In the genomic region with DNA sequence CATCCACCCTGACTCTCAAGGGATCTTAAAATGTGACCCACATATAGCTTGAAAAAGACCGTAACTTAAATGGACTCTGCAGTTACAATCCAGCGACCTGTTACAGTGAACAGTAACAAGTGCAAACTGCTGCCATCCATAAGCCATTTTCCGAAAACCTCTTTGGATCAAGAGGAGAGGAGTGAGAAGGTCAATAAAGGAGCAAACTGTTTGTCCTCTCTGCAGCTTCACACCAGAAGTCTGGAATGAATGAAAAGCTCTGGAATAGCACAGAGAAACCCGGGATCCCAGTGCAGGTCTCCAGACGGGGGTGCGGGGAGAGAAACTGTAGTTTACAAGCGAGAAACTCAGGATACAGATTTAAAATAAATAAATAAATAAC, we compare ENCODE assay signal across 9 cellular contexts. TPM values are rescaled to one million over a fixed set of nuclear protein-coding genes. Genes with fewer than 3 reads are reported as not detected.
A peak's percentile ranks its signal among the peaks of the same experiment; 100 is the strongest.
DNase-seq lines count a peak whose midpoint lies in the region; ATAC-seq and TF ChIP-seq lines count a peak whose summit lies in the region.
"Had no signal": no experiment of that assay in that cellular context is flagged by ENCODE, and none has a peak within 500 bp of the region (broad histone marks: within the 10 kb centered on the region; RNA-seq: fewer than 3 reads in every experiment).

No MANE protein-coding gene starts in this region.

- TF ChIP-seq CTCF in CD14-positive monocyte (IDR thresholded peaks at IDR 0.05), result no peak

- peak overlapping the region; percentile 44 for H3K9ac ChIP-seq in HUES64 (ENCODE audit: low read depth, low read length)

- H3K4me3 ChIP-seq in HUES64 (ENCODE audit: low read length), result peak overlapping the region; percentile 75

- no peak for ATAC-seq in activated naive CD8-positive, alpha-beta T cell treated with anti-CD3 and anti-CD28 coated beads, Interleukin-2, amount 10 ng/mL, durations not matched to agents 7 days and 5 days (ENCODE audit: low read depth)
- ATAC-seq in stimulated activated effector memory CD8-positive, alpha-beta T cell treated with anti-CD3 and anti-CD28 coated beads, Interleukin-12 subunit alpha, Interleukin-12 subunit beta, amount 100 ng/mL, for 72 hours, result no peak
- no peak for ATAC-seq in GM19328 (IDR thresholded peaks at IDR 0.05; ENCODE audit: unreplicated experiment)

- H3K27me3 ChIP-seq in HUES64 (ENCODE audit: insufficient read depth, low read length), result no peaks in the 10 kb centered on the region

- H3K4me3 Mint-ChIP-seq in CD14-positive monocyte, result peak overlapping the region; percentile 95 to 96
- peak overlapping the region; percentile 91 for H3K4me3 Mint-ChIP-seq in activated naive CD8-positive, alpha-beta T cell treated with anti-CD3 and anti-CD28 coated beads, Interleukin-2, amount 10 ng/mL, durations not matched to agents 7 days and 5 days
- H3K4me3 Mint-ChIP-seq in immature natural killer cell, result peak overlapping the region; percentile 86 to 94 (median 92)
- peak overlapping the region; percentile 88 for H3K4me3 Mint-ChIP-seq in stimulated activated effector memory CD8-positive, alpha-beta T cell treated with anti-CD3 and anti-CD28 coated beads, Interleukin-12 subunit alpha, Interleukin-12 subunit beta, amount 100 ng/mL, for 72 hours

- no peak overlapping the region for H3K27ac ChIP-seq in HUES64 (ENCODE audit: low read depth, low read length)

- H3K4me1 ChIP-seq in HUES64 (ENCODE audit: insufficient read depth, low read length), result peaks cover 5% of the 10 kb centered on the region; the same call in 1 of the 2 replicates

- H3K27me3 Mint-ChIP-seq in CD14-positive monocyte (ENCODE audit: low read depth in 3 of 3) (peaks cover 19 to 39% (median 25%) of the 10 kb centered on the region in 3 donors), immature natural killer cell (ENCODE audit: low read depth in 3 of 3) (peaks cover 0 to 5% (median 2%) of the 10 kb centered on the region in 3 donors)
- peaks cover 3% of the 10 kb centered on the region for H3K27me3 Mint-ChIP-seq in activated naive CD8-positive, alpha-beta T cell treated with anti-CD3 and anti-CD28 coated beads, Interleukin-2, amount 10 ng/mL, durations not matched to agents 7 days and 5 days

- peak overlapping the region in 2 of 7 donors; percentile 12 to 42 for H3K27ac Mint-ChIP-seq in CD14-positive monocyte
- H3K27ac Mint-ChIP-seq in activated naive CD8-positive, alpha-beta T cell treated with anti-CD3 and anti-CD28 coated beads, Interleukin-2, amount 10 ng/mL, durations not matched to agents 7 days and 5 days, result peak overlapping the region; percentile 83
- peak overlapping the region; percentile 75 to 91 (median 82) for H3K27ac Mint-ChIP-seq in immature natural killer cell
- peak overlapping the region; percentile 94 for H3K27ac Mint-ChIP-seq in stimulated activated effector memory CD8-positive, alpha-beta T cell treated with anti-CD3 and anti-CD28 coated beads, Interleukin-12 subunit alpha, Interleukin-12 subunit beta, amount 100 ng/mL, for 72 hours

- H3K4me1 Mint-ChIP-seq in CD14-positive monocyte (peaks cover 27% of the 10 kb centered on the region), immature natural killer cell (peaks cover 44 to 61% of the 10 kb centered on the region in 2 donors)
- peaks cover 24% of the 10 kb centered on the region for H3K4me1 Mint-ChIP-seq in activated naive CD8-positive, alpha-beta T cell treated with anti-CD3 and anti-CD28 coated beads, Interleukin-2, amount 10 ng/mL, durations not matched to agents 7 days and 5 days
- peaks cover 42% of the 10 kb centered on the region for H3K4me1 Mint-ChIP-seq in stimulated activated effector memory CD8-positive, alpha-beta T cell treated with anti-CD3 and anti-CD28 coated beads, Interleukin-12 subunit alpha, Interleukin-12 subunit beta, amount 100 ng/mL, for 72 hours

- intact Hi-C loops in CD14-positive monocyte (cut with micrococcal nuclease), result no loop called here

- POLR2A ChIA-PET in activated naive CD8-positive, alpha-beta T cell treated with anti-CD3 and anti-CD28 coated beads, Interleukin-2, amount 10 ng/mL, durations not matched to agents 7 days and 5 days (lab: Charles Lee), result interaction anchor here (0.6 kb wide), 1 partner anchor 88 kb away, joined by 3 read pairs; no protein-coding TSS in a partner anchor

- 19% methylated on average over 6 of the region's 7 CpGs for WGBS in HUES64

- H3K9me3 Mint-ChIP-seq in CD14-positive monocyte (peaks cover 0 to 5% (median 0%) of the 10 kb centered on the region in 7 donors), immature natural killer cell (no peaks in the 10 kb centered on the region)
- H3K9me3 Mint-ChIP-seq in activated naive CD8-positive, alpha-beta T cell treated with anti-CD3 and anti-CD28 coated beads, Interleukin-2, amount 10 ng/mL, durations not matched to agents 7 days and 5 days, result no peaks in the 10 kb centered on the region
- no peaks in the 10 kb centered on the region for H3K9me3 Mint-ChIP-seq in stimulated activated effector memory CD8-positive, alpha-beta T cell treated with anti-CD3 and anti-CD28 coated beads, Interleukin-12 subunit alpha, Interleukin-12 subunit beta, amount 100 ng/mL, for 72 hours

- H3K36me3 Mint-ChIP-seq in CD14-positive monocyte, result peaks cover 18 to 19% of the 10 kb centered on the region in 2 donors
- peaks cover 7% of the 10 kb centered on the region for H3K36me3 Mint-ChIP-seq in activated naive CD8-positive, alpha-beta T cell treated with anti-CD3 and anti-CD28 coated beads, Interleukin-2, amount 10 ng/mL, durations not matched to agents 7 days and 5 days
- H3K36me3 Mint-ChIP-seq in immature natural killer cell, result peaks cover 5 to 13% (median 9%) of the 10 kb centered on the region in 3 donors
- peaks cover 20% of the 10 kb centered on the region for H3K36me3 Mint-ChIP-seq in stimulated activated effector memory CD8-positive, alpha-beta T cell treated with anti-CD3 and anti-CD28 coated beads, Interleukin-12 subunit alpha, Interleukin-12 subunit beta, amount 100 ng/mL, for 72 hours

- no peaks in the 10 kb centered on the region for H3K9me3 ChIP-seq in HUES64 (ENCODE audit: insufficient read depth, low read depth, low read length)

- peaks cover 23% of the 10 kb centered on the region for H3K36me3 ChIP-seq in HUES64 (ENCODE audit: insufficient read depth, low read length)

- DNase-seq in CD14-positive monocyte (ENCODE audit: low spot score) (no peak), immature natural killer cell (peak in 1 of 3 donors; percentile 3), SKM-1 (lab: John Stamatoyannopoulos, UW; ENCODE audit: unreplicated experiment) (no peak), SW 1271 (lab: John Stamatoyannopoulos, UW) (no peak)
- no peak for DNase-seq in activated naive CD8-positive, alpha-beta T cell treated with anti-CD3 and anti-CD28 coated beads, Interleukin-2, amount 10 ng/mL, durations not matched to agents 7 days and 5 days
- DNase-seq in stimulated activated effector memory CD8-positive, alpha-beta T cell treated with anti-CD3 and anti-CD28 coated beads, Interleukin-12 subunit alpha, Interleukin-12 subunit beta, amount 100 ng/mL, for 72 hours (ENCODE audit: low spot score in 2 of 2), result no peak

RNA-seq across cellular contexts. Expression of a gene that starts 0.7 kb away (rescaled TPM):
- polyA plus RNA-seq in CD14-positive monocyte (1 to 10 TPM in 1 of 2 donors, under 1 TPM in 1; 0.34 to 1.0 TPM), immature natural killer cell (1 to 10 TPM; 1.3 to 2.3 (median 1.7) TPM)
- polyA plus RNA-seq in HUES64 (2013, experiment 1 of 2), result 4.3 TPM
- 4.2 TPM for polyA plus RNA-seq in HUES64 (2013, experiment 2 of 2)
- total RNA-seq in activated naive CD8-positive, alpha-beta T cell treated with anti-CD3 and anti-CD28 coated beads, Interleukin-2, amount 10 ng/mL, durations not matched to agents 7 days and 5 days, result 1 to 10 TPM; 6.0 to 7.3 TPM

RNA-seq across cellular contexts. Expression of a gene that starts 30.0 kb away (rescaled TPM):
- polyA plus RNA-seq in CD14-positive monocyte (not detected), immature natural killer cell (not detected)
- polyA plus RNA-seq in HUES64 (2013, experiment 1 of 2), result 74.6 TPM
- polyA plus RNA-seq in HUES64 (2013, experiment 2 of 2), result 60.9 TPM
- total RNA-seq in activated naive CD8-positive, alpha-beta T cell treated with anti-CD3 and anti-CD28 coated beads, Interleukin-2, amount 10 ng/mL, durations not matched to agents 7 days and 5 days, result not detected
- total RNA-seq: NCI-H460 had no signal
